ENCODE assay signal across 7 cellular contexts in the genomic region with DNA sequence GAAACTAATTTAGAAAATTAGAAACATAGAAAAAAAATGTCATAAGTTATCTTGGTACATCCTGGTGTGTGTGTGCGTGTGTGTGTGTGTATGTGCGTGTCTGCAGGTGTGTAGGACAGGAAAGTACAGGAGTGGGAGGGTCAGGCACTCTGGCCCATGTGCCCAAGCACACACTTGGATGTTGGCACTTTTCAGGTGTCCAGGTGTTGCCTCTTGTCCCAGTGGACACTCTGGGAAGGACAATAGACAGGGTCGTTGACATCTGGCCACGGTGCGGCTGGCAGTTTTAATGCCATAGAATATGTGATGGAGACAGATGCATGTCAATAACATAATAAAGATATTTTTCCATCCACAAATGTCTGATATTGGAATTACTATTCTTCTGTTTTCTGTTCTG.
"Had no signal": no experiment of that assay in that cellular context is flagged by ENCODE, and none has a peak within 500 bp of the region (broad histone marks: within the 10 kb centered on the region; RNA-seq: fewer than 3 reads in every experiment).

No MANE protein-coding gene starts in this region.

- H3K4me2 ChIP-seq: GM23338 had no signal

- H3K27ac Mint-ChIP-seq: GM23338, HFFc6, IgD-negative memory B cell had no signal

- H3K4me1 ChIP-seq: HAP-1 had no signal

- H3K4me3 ChIP-seq: GM23338, HAP-1 had no signal

- FAIRE-seq: HepG2 had no signal

- H3K9me3 ChIP-seq: HAP-1 had no signal

- H2AFZ ChIP-seq: GM23338 had no signal

- H3K36me3 ChIP-seq: HAP-1 had no signal

- H3K4me1 Mint-ChIP-seq: IgD-negative memory B cell had no signal

- H3K27ac ChIP-seq: HL-60 had no signal

- H3K4me3 Mint-ChIP-seq: GM23338, HFFc6, IgD-negative memory B cell had no signal

- H3K36me3 Mint-ChIP-seq: IgD-negative memory B cell had no signal

- DNase-seq: H7, HFFc6 had no signal
